ENCODE assay signal across 32 cellular contexts in the genomic region with DNA sequence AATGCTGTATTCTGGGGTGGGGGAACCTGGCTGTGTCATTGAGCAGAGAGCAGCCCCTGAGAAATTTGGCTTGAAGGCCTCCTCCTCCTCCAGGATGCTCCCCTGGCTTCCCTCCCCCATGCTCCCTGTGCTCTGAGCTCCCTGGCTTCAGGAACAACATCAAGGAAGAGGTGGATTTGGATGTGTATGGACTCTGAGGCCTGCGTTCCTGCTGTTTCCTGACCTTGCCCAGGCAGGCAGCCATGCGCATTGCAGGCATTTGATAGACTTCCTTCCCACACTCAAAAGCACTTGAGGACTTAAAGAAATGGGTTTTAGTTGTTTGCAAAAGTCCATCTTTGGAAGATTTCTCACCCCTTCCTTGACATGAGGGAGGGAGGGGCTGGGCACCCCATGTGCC.
"Had no signal": no experiment of that assay in that cellular context is flagged by ENCODE, and none has a peak within 500 bp of the region (broad histone marks: within the 10 kb centered on the region; RNA-seq: fewer than 3 reads in every experiment).

No MANE protein-coding gene starts in this region.

- H3K27me3 Mint-ChIP-seq: activated CD4-positive, alpha-beta memory T cell treated with anti-CD3 and anti-CD28 coated beads for 36 hours; activated CD4-positive, alpha-beta T cell treated with anti-CD3 and anti-CD28 coated beads for 36 hours; activated CD4-positive, alpha-beta T cell treated with anti-CD3 and anti-CD28 coated beads, Interleukin-2, amount 10 ng/mL, durations not matched to agents 24 days and 14 days; activated CD8-positive, alpha-beta memory T cell treated with anti-CD3 and anti-CD28 coated beads, Interleukin-2, amount 10 ng/mL, durations not matched to agents 7 days and 5 days; activated naive CD4-positive, alpha-beta T cell treated with anti-CD3 and anti-CD28 coated beads, Interleukin-2, amount 50 U/mL, for 24 hours; activated naive CD8-positive, alpha-beta T cell treated with anti-CD3 and anti-CD28 coated beads for 36 hours; activated naive CD8-positive, alpha-beta T cell treated with anti-CD3 and anti-CD28 coated beads, Interleukin-2, amount 50 U/mL, for 24 hours had no signal

- H3K36me3 Mint-ChIP-seq: activated CD4-positive, alpha-beta memory T cell treated with anti-CD3 and anti-CD28 coated beads for 36 hours; activated CD8-positive, alpha-beta memory T cell treated with anti-CD3 and anti-CD28 coated beads, Interleukin-2, amount 10 ng/mL, durations not matched to agents 7 days and 5 days; activated naive CD4-positive, alpha-beta T cell treated with anti-CD3 and anti-CD28 coated beads, Interleukin-2, amount 50 U/mL, for 24 hours; activated naive CD8-positive, alpha-beta T cell treated with anti-CD3 and anti-CD28 coated beads for 36 hours had no signal

- H3K4me1 Mint-ChIP-seq: activated CD4-positive, alpha-beta T cell treated with anti-CD3 and anti-CD28 coated beads for 36 hours; activated CD4-positive, alpha-beta T cell treated with anti-CD3 and anti-CD28 coated beads, Interleukin-2, amount 10 ng/mL, durations not matched to agents 24 days and 14 days; activated CD8-positive, alpha-beta memory T cell treated with anti-CD3 and anti-CD28 coated beads, Interleukin-2, amount 10 ng/mL, durations not matched to agents 7 days and 5 days; activated naive CD4-positive, alpha-beta T cell treated with anti-CD3 and anti-CD28 coated beads, Interleukin-2, amount 50 U/mL, for 24 hours; activated naive CD8-positive, alpha-beta T cell treated with anti-CD3 and anti-CD28 coated beads for 36 hours; activated naive CD8-positive, alpha-beta T cell treated with anti-CD3 and anti-CD28 coated beads, Interleukin-2, amount 50 U/mL, for 24 hours had no signal

- H3K4me1 ChIP-seq: adrenal gland, body of pancreas had no signal

- DNase-seq: activated CD4-positive, alpha-beta memory T cell treated with anti-CD3 and anti-CD28 coated beads for 36 hours; activated CD4-positive, alpha-beta T cell treated with anti-CD3 and anti-CD28 coated beads for 36 hours; activated CD4-positive, alpha-beta T cell treated with anti-CD3 and anti-CD28 coated beads, Interleukin-2, amount 10 ng/mL, durations not matched to agents 24 days and 14 days; activated CD4-positive, CD25-positive, alpha-beta regulatory T cell; activated CD4-positive, CD25-positive, alpha-beta regulatory T cell treated with anti-CD3 and anti-CD28 coated beads, Interleukin-2, amount 50 U/mL, for 72 hours; activated CD8-positive, alpha-beta memory T cell treated with anti-CD3 and anti-CD28 coated beads, Interleukin-2, amount 10 ng/mL, durations not matched to agents 7 days and 5 days; activated CD8-positive, alpha-beta memory T cell treated with anti-CD3 and anti-CD28 coated beads, Interleukin-2, amount 50 U/mL, for 4 hours; activated CD8-positive, alpha-beta T cell treated with anti-CD3 and anti-CD28 coated beads, Interleukin-2, amount 10 ng/mL, durations not matched to agents 7 days and 5 days; activated effector memory CD4-positive, alpha-beta T cell treated with anti-CD3 and anti-CD28 coated beads, Interleukin-2, amount 50 U/mL, for 16 hours; activated naive CD4-positive, alpha-beta T cell treated with anti-CD3 and anti-CD28 coated beads for 36 hours; activated naive CD8-positive, alpha-beta T cell treated with anti-CD3 and anti-CD28 coated beads for 36 hours; activated naive CD8-positive, alpha-beta T cell treated with anti-CD3 and anti-CD28 coated beads, Interleukin-2, amount 50 U/mL, for 24 hours; activated T-cell treated with anti-CD3 and anti-CD28 coated beads, Interleukin-2, amount 50 U/mL, for 1 hour; activated T-cell treated with anti-CD3 and anti-CD28 coated beads, Interleukin-2, amount 50 U/mL, for 48 hours; adrenal gland; amygdala; aorta; body of pancreas; cortex of kidney; dermis blood vessel endothelial cell; effector CD4-positive, alpha-beta T cell; effector memory CD8-positive, alpha-beta T cell; foreskin fibroblast; T-helper 2 cell; WERI-Rb-1 had no signal

- H3K9me3 ChIP-seq: adrenal gland, body of pancreas had no signal

- H3K36me3 ChIP-seq: adrenal gland, WERI-Rb-1 had no signal

- H3K9me3 Mint-ChIP-seq: activated CD4-positive, alpha-beta memory T cell treated with anti-CD3 and anti-CD28 coated beads for 36 hours; activated CD4-positive, alpha-beta T cell treated with anti-CD3 and anti-CD28 coated beads, Interleukin-2, amount 10 ng/mL, durations not matched to agents 24 days and 14 days; activated naive CD4-positive, alpha-beta T cell treated with anti-CD3 and anti-CD28 coated beads for 36 hours; activated naive CD4-positive, alpha-beta T cell treated with anti-CD3 and anti-CD28 coated beads, Interleukin-2, amount 50 U/mL, for 24 hours; activated naive CD8-positive, alpha-beta T cell treated with anti-CD3 and anti-CD28 coated beads for 36 hours; activated naive CD8-positive, alpha-beta T cell treated with anti-CD3 and anti-CD28 coated beads, Interleukin-2, amount 50 U/mL, for 24 hours; activated T-helper 1 cell treated with anti-CD3 and anti-CD28 coated beads, Interleukin-12 subunit alpha, Interleukin-12 subunit beta, Interleukin-2, Interleukin-4 antibody, amounts not matched to agents 30 ng/mL and 10 ng/mL and 1 ng/mL, durations not matched to agents 14 hours and 24 hours and 36 hours; activated T-helper 2 cell treated with anti-CD3 and anti-CD28 coated beads, Interferon-gamma antibody, Interleukin-2, Interleukin-4, amounts not matched to agents 10 μg/mL and 5 μg/mL and 100 μg/mL, durations not matched to agents 14 hours and 24 hours and 36 hours; effector memory CD8-positive, alpha-beta T cell had no signal

- FAIRE-seq: colon, endometrium, frontal cortex, TTC549 had no signal

- H3K27ac ChIP-seq: adrenal gland, body of pancreas, WERI-Rb-1 had no signal

- H3K27ac Mint-ChIP-seq: activated CD4-positive, alpha-beta memory T cell treated with anti-CD3 and anti-CD28 coated beads for 36 hours; activated CD4-positive, alpha-beta T cell treated with anti-CD3 and anti-CD28 coated beads for 36 hours; activated CD4-positive, alpha-beta T cell treated with anti-CD3 and anti-CD28 coated beads, Interleukin-2, amount 10 ng/mL, durations not matched to agents 24 days and 14 days; activated CD8-positive, alpha-beta memory T cell treated with anti-CD3 and anti-CD28 coated beads, Interleukin-2, amount 10 ng/mL, durations not matched to agents 7 days and 5 days; activated CD8-positive, alpha-beta T cell treated with anti-CD3 and anti-CD28 coated beads, Interleukin-2, amount 10 ng/mL, durations not matched to agents 7 days and 5 days; activated naive CD4-positive, alpha-beta T cell treated with anti-CD3 and anti-CD28 coated beads for 36 hours; activated naive CD4-positive, alpha-beta T cell treated with anti-CD3 and anti-CD28 coated beads, Interleukin-2, amount 50 U/mL, for 24 hours; activated naive CD8-positive, alpha-beta T cell treated with anti-CD3 and anti-CD28 coated beads for 36 hours; activated naive CD8-positive, alpha-beta T cell treated with anti-CD3 and anti-CD28 coated beads, Interleukin-2, amount 50 U/mL, for 24 hours; activated T-helper 1 cell treated with anti-CD3 and anti-CD28 coated beads, Interleukin-12 subunit alpha, Interleukin-12 subunit beta, Interleukin-2, Interleukin-4 antibody, amounts not matched to agents 30 ng/mL and 10 ng/mL and 1 ng/mL, durations not matched to agents 14 hours and 24 hours and 36 hours; activated T-helper 2 cell treated with anti-CD3 and anti-CD28 coated beads, Interferon-gamma antibody, Interleukin-2, Interleukin-4, amounts not matched to agents 10 μg/mL and 5 μg/mL and 100 μg/mL, durations not matched to agents 14 hours and 24 hours and 36 hours; effector memory CD8-positive, alpha-beta T cell had no signal

- H3K4me3 ChIP-seq: adrenal gland, body of pancreas had no signal

- H3K27me3 ChIP-seq: adrenal gland, body of pancreas had no signal

- H3K4me3 Mint-ChIP-seq: activated CD4-positive, alpha-beta memory T cell treated with anti-CD3 and anti-CD28 coated beads for 36 hours; activated CD4-positive, alpha-beta T cell treated with anti-CD3 and anti-CD28 coated beads for 36 hours; activated CD4-positive, alpha-beta T cell treated with anti-CD3 and anti-CD28 coated beads, Interleukin-2, amount 10 ng/mL, durations not matched to agents 24 days and 14 days; activated CD8-positive, alpha-beta memory T cell treated with anti-CD3 and anti-CD28 coated beads, Interleukin-2, amount 10 ng/mL, durations not matched to agents 7 days and 5 days; activated CD8-positive, alpha-beta T cell treated with anti-CD3 and anti-CD28 coated beads, Interleukin-2, amount 10 ng/mL, durations not matched to agents 7 days and 5 days; activated naive CD4-positive, alpha-beta T cell treated with anti-CD3 and anti-CD28 coated beads for 36 hours; activated naive CD4-positive, alpha-beta T cell treated with anti-CD3 and anti-CD28 coated beads, Interleukin-2, amount 50 U/mL, for 24 hours; activated naive CD8-positive, alpha-beta T cell treated with anti-CD3 and anti-CD28 coated beads for 36 hours; activated naive CD8-positive, alpha-beta T cell treated with anti-CD3 and anti-CD28 coated beads, Interleukin-2, amount 50 U/mL, for 24 hours; activated T-helper 1 cell treated with anti-CD3 and anti-CD28 coated beads, Interleukin-12 subunit alpha, Interleukin-12 subunit beta, Interleukin-2, Interleukin-4 antibody, amounts not matched to agents 30 ng/mL and 10 ng/mL and 1 ng/mL, durations not matched to agents 14 hours and 24 hours and 36 hours; effector memory CD8-positive, alpha-beta T cell had no signal
